ENCODE assay signal across 14 cellular contexts in genomic region chr19:47421844-47422395, GRCh38. TPM values are rescaled to one million over a fixed set of nuclear protein-coding genes. Genes with fewer than 3 reads are reported as not detected.
DNase-seq lines count a peak whose midpoint lies in the region; ATAC-seq and TF ChIP-seq lines count a peak whose summit lies in the region.
"Had no signal": no experiment of that assay in that cellular context is flagged by ENCODE, and none has a peak within 500 bp of the region (broad histone marks: within the 10 kb centered on the region; RNA-seq: fewer than 3 reads in every experiment).

No MANE protein-coding gene starts in this region.

- no TSS peak for BruUV-seq in PC-9 (replicated peaks; lab: Mats Ljungman, UMichigan)

- H3K4me1 ChIP-seq in iPS-15b (ENCODE audit: control insufficient read depth, insufficient read depth, low read length) (peaks cover 14% of the 10 kb centered on the region), smooth muscle cell (ENCODE audit: low read depth) (peaks cover 30% of the 10 kb centered on the region), PC-9 (replicated peaks; ENCODE audit: insufficient read depth) (no peaks in the 10 kb centered on the region)

- peaks cover 4% of the 10 kb centered on the region for H3F3A ChIP-seq in smooth muscle cell (ENCODE audit: low read depth)
- H3F3A ChIP-seq in PC-9 (ENCODE audit: insufficient read depth, low read depth), result peaks cover 17% of the 10 kb centered on the region

- H2AFZ ChIP-seq in smooth muscle cell (ENCODE audit: low read depth) (no peak overlapping the region), PC-9 (no peak overlapping the region)

- H3K4me2 ChIP-seq in smooth muscle cell (peak overlapping the region; percentile 93), PC-9 (no peak overlapping the region)

- H3K9ac ChIP-seq in iPS-15b (ENCODE audit: low read depth, low read length) (no peak overlapping the region), smooth muscle cell (ENCODE audit: low read depth) (peak overlapping the region; percentile 29)

- peaks cover 71% of the 10 kb centered on the region for H3K27me3 Mint-ChIP-seq in activated CD8-positive, alpha-beta T cell treated with anti-CD3 and anti-CD28 coated beads for 36 hours
- H3K27me3 Mint-ChIP-seq in activated CD8-positive, alpha-beta T cell treated with anti-CD3 and anti-CD28 coated beads, Interleukin-2, amount 10 ng/mL, durations not matched to agents 7 days and 5 days (ENCODE audit: low read depth), result peaks cover 80% of the 10 kb centered on the region

- no peak overlapping the region for H3K27ac Mint-ChIP-seq in activated CD8-positive, alpha-beta T cell treated with anti-CD3 and anti-CD28 coated beads for 36 hours
- no peak overlapping the region for H3K27ac Mint-ChIP-seq in activated CD8-positive, alpha-beta T cell treated with anti-CD3 and anti-CD28 coated beads, Interleukin-2, amount 10 ng/mL, durations not matched to agents 7 days and 5 days

- H3K27me3 ChIP-seq in iPS-15b (ENCODE audit: control insufficient read depth, insufficient read depth, low read length) (peaks cover 78% of the 10 kb centered on the region), smooth muscle cell (ENCODE audit: low read depth) (peaks cover 9% of the 10 kb centered on the region), PC-9 (ENCODE audit: insufficient read depth, low read depth) (peaks cover 78% of the 10 kb centered on the region)

- peak; percentile 56 for DNase-seq in activated CD8-positive, alpha-beta T cell treated with anti-CD3 and anti-CD28 coated beads for 36 hours
- DNase-seq in activated CD8-positive, alpha-beta T cell treated with anti-CD3 and anti-CD28 coated beads, Interleukin-2, amount 10 ng/mL, durations not matched to agents 7 days and 5 days, result no peak
- DNase-seq in NCI-H2171 treated with DMSO at 0.1 percent for 48 hours (lab: John Stamatoyannopoulos, UW) (peak; percentile 55), smooth muscle cell (lab: John Stamatoyannopoulos, UW; ENCODE audit: unreplicated experiment) (peak; percentile 32), PC-9 (no peak), KG1 (lab: John Stamatoyannopoulos, UW) (no peak)
- DNase-seq: activated T-cell treated with anti-CD3 and anti-CD28 coated beads, Interleukin-2, amount 50 U/mL, for 1 hour; GDM1; NCI-H2081 treated with DMSO at 0.1 percent for 48 hours; stimulated activated CD4-positive, alpha-beta T cell treated with anti-CD3 and anti-CD28 coated beads, Interleukin-12 subunit alpha, Interleukin-12 subunit beta, amount 100 ng/mL, for 4 hours had no signal

- peaks cover 20% of the 10 kb centered on the region for H4K20me1 ChIP-seq in smooth muscle cell (ENCODE audit: low read depth)
- H4K20me1 ChIP-seq in PC-9 (ENCODE audit: insufficient read depth), result no peaks in the 10 kb centered on the region

- no peaks in the 10 kb centered on the region for H3K36me3 Mint-ChIP-seq in activated CD8-positive, alpha-beta T cell treated with anti-CD3 and anti-CD28 coated beads for 36 hours (ENCODE audit: low read depth)
- no peaks in the 10 kb centered on the region for H3K36me3 Mint-ChIP-seq in activated CD8-positive, alpha-beta T cell treated with anti-CD3 and anti-CD28 coated beads, Interleukin-2, amount 10 ng/mL, durations not matched to agents 7 days and 5 days (ENCODE audit: low read depth)

- WGBS in smooth muscle cell (ENCODE audit: low lambda C conversion rate), result 8% methylated on average over 8 of the region's 31 CpGs

- POLR2A ChIA-PET in activated CD8-positive, alpha-beta T cell treated with anti-CD3 and anti-CD28 coated beads for 36 hours (lab: Charles Lee), result no interaction called here
- POLR2A ChIA-PET in activated CD8-positive, alpha-beta T cell treated with anti-CD3 and anti-CD28 coated beads, Interleukin-2, amount 10 ng/mL, durations not matched to agents 7 days and 5 days (lab: Charles Lee), result no interaction called here
- POLR2A ChIA-PET in PC-9 (lab: Charles Lee; ENCODE audit: unreplicated experiment), result no interaction called here

- H3K9me3 ChIP-seq in iPS-15b (ENCODE audit: control insufficient read depth, insufficient read depth, low read length), result no peaks in the 10 kb centered on the region
- H3K9me3 ChIP-seq in smooth muscle cell (replicated peaks; ENCODE audit: low read depth), result no peaks in the 10 kb centered on the region
- no peaks in the 10 kb centered on the region for H3K9me3 ChIP-seq in PC-9 (ENCODE audit: insufficient read depth, low read depth)
- H3K9me3 ChIP-seq: upper lobe of left lung had no signal

- H3K36me3 ChIP-seq in iPS-15b (ENCODE audit: control insufficient read depth, insufficient read depth, low read length) (no peaks in the 10 kb centered on the region), smooth muscle cell (ENCODE audit: low read depth) (no peaks in the 10 kb centered on the region), PC-9 (ENCODE audit: low read depth) (no peaks in the 10 kb centered on the region)
- H3K36me3 ChIP-seq: upper lobe of left lung had no signal

- TF ChIP-seq CTCF in activated CD8-positive, alpha-beta T cell treated with anti-CD3 and anti-CD28 coated beads for 36 hours (IDR thresholded peaks at IDR 0.05), result no peak
- TF ChIP-seq CTCF in smooth muscle cell (IDR thresholded peaks at IDR 0.05; ENCODE audit: borderline replicate concordance, insufficient read depth, poor library complexity, severe bottlenecking) (no peak), PC-9 (conservative IDR thresholded peaks at IDR 0.05) (no peak)

- H3K4me3 ChIP-seq in iPS-15b (ENCODE audit: low read depth, low read length), result peak overlapping the region; percentile 33
- H3K4me3 ChIP-seq in smooth muscle cell, result peak overlapping the region; percentile 34
- no peak overlapping the region for H3K4me3 ChIP-seq in PC-9
- H3K4me3 ChIP-seq: upper lobe of left lung had no signal

- peaks cover 26% of the 10 kb centered on the region for H3K4me1 Mint-ChIP-seq in activated CD8-positive, alpha-beta T cell treated with anti-CD3 and anti-CD28 coated beads for 36 hours (ENCODE audit: low read depth)
- peaks cover 32% of the 10 kb centered on the region for H3K4me1 Mint-ChIP-seq in activated CD8-positive, alpha-beta T cell treated with anti-CD3 and anti-CD28 coated beads, Interleukin-2, amount 10 ng/mL, durations not matched to agents 7 days and 5 days (ENCODE audit: low read depth)

- H3K27ac ChIP-seq in smooth muscle cell (ENCODE audit: low read depth) (no peak overlapping the region), PC-9 (no peak overlapping the region)
- H3K27ac ChIP-seq: epithelial cell of prostate, upper lobe of left lung had no signal

- H3K9me2 ChIP-seq in PC-9 (ENCODE audit: insufficient read depth), result no peaks in the 10 kb centered on the region

- intact Hi-C loops in activated CD8-positive, alpha-beta T cell treated with anti-CD3 and anti-CD28 coated beads for 36 hours (cut with micrococcal nuclease), result no loop called here
- intact Hi-C loops in PC-9 (cut with micrococcal nuclease; ENCODE audit: unreplicated experiment), result loop anchor here (2.0 to 10.0 kb wide), 2 partner anchors 269 to 407 kb away; partner anchors contain the start of gene NPAS1

- H3K4me3 Mint-ChIP-seq in activated CD8-positive, alpha-beta T cell treated with anti-CD3 and anti-CD28 coated beads for 36 hours, result no peak overlapping the region
- H3K4me3 Mint-ChIP-seq in activated CD8-positive, alpha-beta T cell treated with anti-CD3 and anti-CD28 coated beads, Interleukin-2, amount 10 ng/mL, durations not matched to agents 7 days and 5 days, result no peak overlapping the region

- no peaks in the 10 kb centered on the region for H3K9me3 Mint-ChIP-seq in activated CD8-positive, alpha-beta T cell treated with anti-CD3 and anti-CD28 coated beads for 36 hours
- no peaks in the 10 kb centered on the region for H3K9me3 Mint-ChIP-seq in activated CD8-positive, alpha-beta T cell treated with anti-CD3 and anti-CD28 coated beads, Interleukin-2, amount 10 ng/mL, durations not matched to agents 7 days and 5 days (ENCODE audit: insufficient read depth)

- H3K79me2 ChIP-seq in smooth muscle cell (ENCODE audit: low read depth), result no peaks in the 10 kb centered on the region
- H3K79me2 ChIP-seq in PC-9 (ENCODE audit: low read depth), result no peaks in the 10 kb centered on the region

- ATAC-seq in activated CD8-positive, alpha-beta T cell treated with anti-CD3 and anti-CD28 coated beads for 36 hours, result peak; percentile 28
- no peak for ATAC-seq in activated CD8-positive, alpha-beta T cell treated with anti-CD3 and anti-CD28 coated beads, Interleukin-2, amount 10 ng/mL, durations not matched to agents 7 days and 5 days
- no peak for ATAC-seq in GM18858 (IDR thresholded peaks at IDR 0.05; ENCODE audit: unreplicated experiment)

- CTCF ChIA-PET in activated CD8-positive, alpha-beta T cell treated with anti-CD3 and anti-CD28 coated beads for 36 hours (lab: Charles Lee), result no interaction called here
- CTCF ChIA-PET in activated CD8-positive, alpha-beta T cell treated with anti-CD3 and anti-CD28 coated beads, Interleukin-2, amount 10 ng/mL, durations not matched to agents 7 days and 5 days (lab: Charles Lee), result no interaction called here
- CTCF ChIA-PET in PC-9 (lab: Charles Lee), result no interaction called here

RNA-seq across cellular contexts. Expression of gene MEIS3, which starts 2.6 kb away (rescaled TPM):
- total RNA-seq in activated CD8-positive, alpha-beta T cell treated with anti-CD3 and anti-CD28 coated beads for 36 hours, result not detected
- not detected for total RNA-seq in activated CD8-positive, alpha-beta T cell treated with anti-CD3 and anti-CD28 coated beads, Interleukin-2, amount 10 ng/mL, durations not matched to agents 7 days and 5 days
- 49.7 and 59.0 TPM in 2 replicates for total RNA-seq in smooth muscle cell
- 111 and 141 TPM in 2 replicates for polyA plus RNA-seq in smooth muscle cell
- 1.9 and 4.9 TPM in 2 replicates for total RNA-seq in PC-9 (2021)

RNA-seq across cellular contexts. Expression of gene SLC8A2, which starts 49.8 kb away (rescaled TPM):
- total RNA-seq in activated CD8-positive, alpha-beta T cell treated with anti-CD3 and anti-CD28 coated beads for 36 hours, result under 1 TPM; 0.18 to 0.43 TPM
- total RNA-seq in activated CD8-positive, alpha-beta T cell treated with anti-CD3 and anti-CD28 coated beads, Interleukin-2, amount 10 ng/mL, durations not matched to agents 7 days and 5 days, result under 1 TPM; 0.05 to 0.44 TPM
- total RNA-seq in smooth muscle cell (0.22 and 0.31 TPM in 2 replicates), PC-9 (2021) (not detected in 2 replicates)
- 0.50 and 0.62 TPM in 2 replicates for polyA plus RNA-seq in smooth muscle cell

Comparison
In these comparisons a context has a peak if more than half of its experiments do, and no peak if none do; other contexts are left out.
1. DNase-seq: peak in activated CD8-positive, alpha-beta T cell treated with anti-CD3 and anti-CD28 coated beads for 36 hours (single experiment), NCI-H2171 treated with DMSO at 0.1 percent for 48 hours (single experiment) and smooth muscle cell (single experiment); none in activated CD8-positive, alpha-beta T cell treated with anti-CD3 and anti-CD28 coated beads, Interleukin-2, amount 10 ng/mL, durations not matched to agents 7 days and 5 days (single experiment), PC-9 (0 of 2) and KG1 (single experiment).